Comparison of ENCODE assay signal across 27 cellular contexts in the genomic region with DNA sequence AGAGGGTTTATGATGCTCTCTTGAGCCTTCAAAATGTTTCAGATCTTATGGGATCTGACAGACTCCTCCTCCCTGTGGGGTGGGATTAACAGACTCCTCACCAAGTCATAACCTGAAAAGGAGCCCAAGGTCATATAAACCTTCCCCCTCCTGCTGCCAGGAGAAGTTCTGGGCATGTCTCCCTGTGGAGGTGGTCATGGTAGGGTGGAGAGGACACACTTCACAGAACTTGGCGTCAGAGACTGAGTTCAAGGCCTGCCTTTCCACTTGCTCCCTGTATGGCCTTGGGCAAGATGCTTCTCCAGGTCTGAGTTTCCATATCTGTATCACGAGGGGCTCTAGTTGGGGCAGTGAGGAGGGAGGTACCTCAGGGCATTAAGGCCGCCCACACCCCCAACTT.
"Had no signal": no experiment of that assay in that cellular context is flagged by ENCODE, and none has a peak within 500 bp of the region (broad histone marks: within the 10 kb centered on the region; RNA-seq: fewer than 3 reads in every experiment).

No MANE protein-coding gene starts in this region.

- H3K79me2 ChIP-seq: hepatocyte had no signal

- H3K4me1 ChIP-seq: left ventricle myocardium inferior, neural progenitor cell, pancreas, psoas muscle, right atrium auricular region, transverse colon, vagina had no signal

- H3K9ac ChIP-seq: neural progenitor cell had no signal

- H2AFZ ChIP-seq: hepatocyte, neural progenitor cell had no signal

- DNase-seq: heart right ventricle; kidney glomerular epithelial cell; left colon; left ventricle myocardium inferior; mesendoderm; naive B cell; natural killer cell; nephron progenitor cell; pancreas; psoas muscle; right lobe of liver; stimulated activated CD4-positive, alpha-beta T cell treated with anti-CD3 and anti-CD28 coated beads, Interleukin-1b, Interleukin-23, amount 100 ng/mL, for 48 hours; stimulated activated CD4-positive, alpha-beta T cell treated with anti-CD3 and anti-CD28 coated beads, Interleukin-2, amount 100 ng/mL, for 48 hours; stimulated activated CD4-positive, alpha-beta T cell treated with anti-CD3 and anti-CD28 coated beads, Interleukin-4, amount 100 ng/mL, for 4 hours; stimulated activated CD8-positive, alpha-beta memory T cell treated with anti-CD3 and anti-CD28 coated beads, Interleukin-4, amount 100 ng/mL, for 48 hours; stimulated activated naive CD4-positive, alpha-beta T cell treated with Interleukin-2 at 50 U/mL for 16 hours; stimulated activated naive CD8-positive, alpha-beta T cell treated with anti-CD3 and anti-CD28 coated beads, Interleukin-15, amount 100 ng/mL, for 72 hours; substantia nigra; transverse colon; upper lobe of left lung had no signal

- H3K4me3 ChIP-seq: heart right ventricle, hepatocyte, left ventricle myocardium inferior, lung, neural progenitor cell, pancreas, psoas muscle, right atrium auricular region, right lobe of liver, smooth muscle cell, transverse colon, upper lobe of left lung, vagina had no signal

- H3K4me2 ChIP-seq: hepatocyte, neural progenitor cell, smooth muscle cell had no signal

- H3K9me3 ChIP-seq: heart right ventricle, left ventricle myocardium inferior, neutrophil, pancreas, psoas muscle, right atrium auricular region, right lobe of liver, transverse colon, upper lobe of left lung, vagina had no signal

- H3K36me3 ChIP-seq: left ventricle myocardium inferior, neural progenitor cell, neutrophil, right atrium auricular region, right lobe of liver had no signal

- H3K27me3 ChIP-seq: heart right ventricle, hepatocyte, neural progenitor cell, pancreas, right atrium auricular region, right lobe of liver, transverse colon, upper lobe of left lung, vagina had no signal
